Comparison of ENCODE assay signal across 11 cellular contexts in the genomic region with DNA sequence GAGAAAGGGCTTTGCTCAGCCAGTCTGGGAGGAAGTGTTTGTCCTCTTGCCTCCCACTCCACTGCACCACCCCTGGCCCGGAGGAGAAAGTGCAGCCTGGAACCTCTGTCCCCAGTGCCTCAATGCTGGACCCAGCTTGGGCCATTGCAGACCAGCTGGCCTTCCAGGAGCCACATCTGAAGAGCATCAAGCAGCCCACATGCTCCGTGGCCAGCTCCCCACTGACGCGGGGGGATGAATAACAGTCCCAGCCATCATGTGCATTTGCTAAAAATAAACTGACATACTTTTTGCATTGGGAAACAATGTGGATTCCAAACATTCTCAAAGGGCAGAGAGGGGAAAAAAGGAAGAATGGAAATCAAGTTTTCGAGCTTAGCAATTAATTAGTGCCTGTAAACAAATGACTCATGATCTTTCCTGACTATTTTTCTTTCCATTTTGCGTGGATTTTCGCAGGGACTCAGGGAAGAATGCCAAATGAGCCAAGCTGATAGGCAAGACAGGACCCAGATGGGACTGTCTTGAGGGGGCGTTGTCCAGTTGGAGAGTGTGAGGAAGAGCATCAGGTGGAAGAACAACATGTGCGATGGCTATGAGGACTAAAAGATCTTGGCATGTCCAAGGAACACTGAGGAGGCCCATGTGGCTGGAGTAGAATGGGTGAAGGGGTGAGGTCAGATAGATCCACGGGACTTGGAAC. TPM values are rescaled to one million over a fixed set of nuclear protein-coding genes. Genes with fewer than 3 reads are reported as not detected.
DNase-seq lines count a peak whose midpoint lies in the region; ATAC-seq, FAIRE-seq and TF ChIP-seq lines count a peak whose summit lies in the region.
"Had no signal": no experiment of that assay in that cellular context is flagged by ENCODE, and none has a peak within 500 bp of the region (broad histone marks: within the 10 kb centered on the region; RNA-seq: fewer than 3 reads in every experiment).

No MANE protein-coding gene starts in this region.

- no peaks in the 10 kb centered on the region for H3K79me2 ChIP-seq in H1 (ENCODE audit: control insufficient read depth in 1 of 2, insufficient read depth in 2 of 2, low read length in 2 of 2)

- H2BK120ac ChIP-seq in H1 (replicated peaks; ENCODE audit: low read depth, low read length): no peak overlapping the region

- peak overlapping the region; percentile 23; the same call in 1 of the 2 replicates for H2BK12ac ChIP-seq in H1 (ENCODE audit: low read depth, low read length)

- peaks cover 0 to 2% (median 0%) of the 10 kb centered on the region in 4 donors for H3K4me1 Mint-ChIP-seq in naive thymus-derived CD8-positive, alpha-beta T cell

- H4K8ac ChIP-seq in H1 (ENCODE audit: extremely low read depth, insufficient read depth, low read length): peak overlapping the region; percentile 53; the same call in 1 of the 2 replicates

- H3K36me3 ChIP-seq in H1 (ENCODE audit: control insufficient read depth in 2 of 4, insufficient read depth in 4 of 4, low read length in 3 of 4): no peaks in the 10 kb centered on the region
- no peaks in the 10 kb centered on the region for H3K36me3 ChIP-seq in vagina

- H2AFZ ChIP-seq in H1 (ENCODE audit: low read length): peak overlapping the region; percentile 80; the same call in 1 of the 2 replicates

- no peaks in the 10 kb centered on the region for H4K20me1 ChIP-seq in H1 (replicated peaks in 1 of 2; ENCODE audit: control insufficient read depth in 1 of 2, insufficient read depth in 2 of 2, low read length in 2 of 2)

- FAIRE-seq in H1 (lab: Jason Lieb, UNC): no peak

- no peak overlapping the region for H3K9ac ChIP-seq in H1 (replicated peaks in 1 of 4; ENCODE audit: extremely low read depth in 1 of 4, low read depth in 3 of 4, low read length in 3 of 4)

- no peak overlapping the region for H2BK5ac ChIP-seq in H1 (ENCODE audit: low read depth, low read length)

- no peaks in the 10 kb centered on the region for H3K79me1 ChIP-seq in H1 (ENCODE audit: low read depth, low read length)

- no peak overlapping the region for H4K5ac ChIP-seq in H1 (ENCODE audit: insufficient read length, low read depth, low read length)

- H3K27ac ChIP-seq in H1 (ENCODE audit: low read depth, low read length): no peak overlapping the region
- H3K27ac ChIP-seq in vagina: peak overlapping the region; percentile 94

- H3K18ac ChIP-seq in H1 (ENCODE audit: extremely low read depth, low read length): no peak overlapping the region

- TF ChIP-seq EP300 in H1 (IDR thresholded peaks at IDR 0.05; ENCODE audit: borderline replicate concordance in 1 of 2, low read depth in 2 of 2, low read length in 2 of 2): no peak

- no peak overlapping the region for H3K4ac ChIP-seq in H1 (replicated peaks; ENCODE audit: insufficient read length, low read depth, low read length)

- no peak overlapping the region for H3K14ac ChIP-seq in H1 (ENCODE audit: insufficient read length)

- no peaks in the 10 kb centered on the region; a peak in 1 of 7 replicates for H3K4me1 ChIP-seq in H1 (replicated peaks in 1 of 4; ENCODE audit: control insufficient read depth in 3 of 4, insufficient read depth in 4 of 4, low read length in 3 of 4)
- H3K4me1 ChIP-seq in vagina: peaks cover 31% of the 10 kb centered on the region

- intact Hi-C loops in vagina (cut with DNase I): no loop called here

- H3K23ac ChIP-seq in H1 (ENCODE audit: insufficient read length): no peak overlapping the region

- H2BK15ac ChIP-seq in H1 (ENCODE audit: low read length): no peak overlapping the region

- TF ChIP-seq CTCF in H1 (IDR thresholded peaks at IDR 0.05; ENCODE audit: control extremely low read depth in 1 of 3, insufficient read depth in 1 of 3, low read depth in 1 of 3, low read length in 3 of 3) (peak; percentile 39 to 64 (median 60)), vagina (IDR thresholded peaks at IDR 0.05) (no peak)

- no peak overlapping the region for H3K27ac Mint-ChIP-seq in naive thymus-derived CD8-positive, alpha-beta T cell

- H4K91ac ChIP-seq in H1 (replicated peaks; ENCODE audit: insufficient read length, low read length): no peak overlapping the region

- no peak for TF ChIP-seq POLR2A in H1 (IDR thresholded peaks at IDR 0.05; ENCODE audit: control extremely low read depth in 1 of 2, low read depth in 2 of 2, low read length in 2 of 2)
- peak in 1 of 2 donors; percentile 20 for TF ChIP-seq POLR2A in vagina (IDR thresholded peaks at IDR 0.05)

- H3K23me2 ChIP-seq in H1 (ENCODE audit: low read depth, low read length): no peaks in the 10 kb centered on the region

- ATAC-seq in HG03460 (IDR thresholded peaks at IDR 0.05; ENCODE audit: unreplicated experiment) (no peak), GM18867 (IDR thresholded peaks at IDR 0.05; ENCODE audit: unreplicated experiment) (no peak)
- ATAC-seq in naive thymus-derived CD8-positive, alpha-beta T cell: no peak
- ATAC-seq: left colon had no signal

- 0 out of 2 replicates have a peak overlapping the region, but pooled peaks have one; percentile 39 for H2AK5ac ChIP-seq in H1 (ENCODE audit: low read depth, low read length)

- 86% methylated on average over 9 of the region's 10 CpGs; no CpG with 5 or more reads in 1 of the 2 experiments for WGBS in H1 (ENCODE audit: extremely low coverage in 1 of 2, insufficient coverage in 1 of 2, insufficient read length in 1 of 2, insufficient replicate concordance in 2 of 2, low coverage in 1 of 2, low lambda C conversion rate in 2 of 2, missing lambda C conversion rate in 1 of 2), 2 experiments

- POLR2A ChIA-PET in H1 (lab: Charles Lee; ENCODE audit: partially characterized antibody): interaction anchor here (0.7 to 1.3 kb wide), 2 partner anchors 12 to 33 kb away, joined by 3 read pairs; no protein-coding TSS in a partner anchor
- POLR2A ChIA-PET in naive thymus-derived CD8-positive, alpha-beta T cell (lab: Charles Lee): no interaction called here

- H2BK20ac ChIP-seq in H1 (ENCODE audit: low read length): no peak overlapping the region

- CTCF ChIA-PET in H1 (lab: Charles Lee; ENCODE audit: partially characterized antibody): interaction anchor here (0.6 to 3.3 kb wide), 14 partner anchors 10 to 145 kb away, joined by 3 to 16 read pairs (median 4); a partner anchor contains a TSS

- TF ChIP-seq RAD21 in H1 (IDR thresholded peaks at IDR 0.05 in 1 of 2, conservative IDR thresholded peaks at IDR 0.05 in 1 of 2; ENCODE audit: low read depth in 2 of 2, low read length in 2 of 2): peak in 1 of 2 experiments; percentile 20; a peak in 2 of 4 replicates

- H3K4me2 ChIP-seq in H1 (ENCODE audit: insufficient read depth in 1 of 2, low read depth in 2 of 2, low read length in 2 of 2): no peak overlapping the region

- H3K27me3 Mint-ChIP-seq in naive thymus-derived CD8-positive, alpha-beta T cell: peaks cover 0 to 12% (median 2%) of the 10 kb centered on the region in 5 donors

- DNase-seq in NCI-H82 (lab: John Stamatoyannopoulos, UW) (peak; percentile 14), NCI-H82 treated with DMSO at 0.1 percent for 48 hours (lab: John Stamatoyannopoulos, UW; ENCODE audit: unreplicated experiment) (no peak), H1 (ENCODE audit: low read depth in 1 of 2, low spot score in 2 of 2) (no peak), mesenteric fat pad (ENCODE audit: low spot score) (peak; percentile 92), vagina (ENCODE audit: extremely low spot score in 2 of 2) (peak in 1 of 2 donors; percentile 98)
- DNase-seq in naive thymus-derived CD8-positive, alpha-beta T cell: no peak
- DNase-seq: 8988T; activated CD4-positive, alpha-beta T cell treated with anti-CD3 and anti-CD28 coated beads for 4 hours had no signal

- H3K9me3 Mint-ChIP-seq in naive thymus-derived CD8-positive, alpha-beta T cell: no peaks in the 10 kb centered on the region

- no peaks in the 10 kb centered on the region for H3K36me3 Mint-ChIP-seq in naive thymus-derived CD8-positive, alpha-beta T cell

- H3K4me3 ChIP-seq in H1 (ENCODE audit: extremely low read depth in 1 of 4, insufficient read depth in 2 of 4, low read depth in 3 of 4, low read length in 4 of 4) (no peak overlapping the region), vagina (no peak overlapping the region)

- H3K4me3 Mint-ChIP-seq in naive thymus-derived CD8-positive, alpha-beta T cell: no peak overlapping the region

- no peak overlapping the region for H3K56ac ChIP-seq in H1 (replicated peaks; ENCODE audit: insufficient read length, low read depth, low read length)

- no peaks in the 10 kb centered on the region for H3K9me3 ChIP-seq in H1 (ENCODE audit: insufficient read depth in 2 of 2, low read depth in 1 of 2, low read length in 1 of 2)
- no peaks in the 10 kb centered on the region for H3K9me3 ChIP-seq in vagina

- H3K27me3 ChIP-seq in H1 (replicated peaks in 1 of 4; ENCODE audit: control insufficient read depth in 3 of 4, extremely low read depth in 1 of 4, insufficient read depth in 3 of 4, low read length in 3 of 4) (no peaks in the 10 kb centered on the region), vagina (no peaks in the 10 kb centered on the region)

TF ChIP-seq in H1, 55 proteins besides CTCF, POLR2A, EP300 and RAD21 (continues in another document):
- no peak for TF ChIP-seq RFX5 (IDR thresholded peaks at IDR 0.05; ENCODE audit: borderline replicate concordance, low read depth, low read length)
- TF ChIP-seq NANOG (IDR thresholded peaks at IDR 0.05; ENCODE audit: insufficient read depth, low read depth, low read length, poor library complexity, severe bottlenecking): no peak
- no peak for TF ChIP-seq BRCA1 (IDR thresholded peaks at IDR 0.05; ENCODE audit: low read depth, low read length)
- TF ChIP-seq SIN3A (conservative IDR thresholded peaks at IDR 0.05 in 1 of 2, IDR thresholded peaks at IDR 0.05 in 1 of 2; ENCODE audit: low read depth in 1 of 2, low read length in 2 of 2): no peak
- TF ChIP-seq TBP (IDR thresholded peaks at IDR 0.05; ENCODE audit: low read depth, low read length): no peak

RNA-seq across cellular contexts. Expression of a gene that starts 34.1 kb away (rescaled TPM):
- 24.1 and 24.5 TPM in 2 replicates for total RNA-seq in H1 (2021; fragmentation: NEBNext Ultra II Directional; extraction: Animal tissue kit (Norgen Biotek cat#: 25700))
- polyA plus RNA-seq in H1 (2011; rRNA removed): 7.1 and 13.1 TPM in 2 replicates
- polyA plus RNA-seq in H1 (2011; cell fraction: cytosol; rRNA removed): 16.1 TPM
- polyA plus RNA-seq in H1 (2011; cell fraction: nucleus; rRNA removed): 10.5 TPM
- polyA plus RNA-seq in H1 (2012, experiment 1 of 2): 6.1 to 8.3 TPM (median 7.2 TPM) in 4 replicates
- polyA plus RNA-seq in H1 (2012, experiment 2 of 2): 4.8 TPM
- 15.1 TPM for polyA plus RNA-seq in H1 (2013, experiment 1 of 2)
- polyA plus RNA-seq in H1 (2013, experiment 2 of 2): 15.0 TPM
- polyA minus RNA-seq in H1 (2011; rRNA and poly(A)+ RNA removed): 1.3 and 1.4 TPM in 2 replicates
- polyA minus RNA-seq in H1 (2011; cell fraction: cytosol; rRNA and poly(A)+ RNA removed): 18.6 TPM
- polyA minus RNA-seq in H1 (2011; cell fraction: nucleus; rRNA and poly(A)+ RNA removed): 16.1 TPM
- total RNA-seq in mesenteric fat pad: 434 TPM
- 264 TPM for total RNA-seq in vagina
- 10 to 100 TPM; 47.1 to 49.0 TPM for total RNA-seq in naive thymus-derived CD8-positive, alpha-beta T cell
- polyA plus RNA-seq in naive thymus-derived CD8-positive, alpha-beta T cell: 10 to 100 TPM; 13.1 to 17.9 (median 14.7) TPM

Comparison
In these comparisons a context has a peak if more than half of its experiments do, and no peak if none do; other contexts are left out.
1. DNase-seq: peak in NCI-H82 (single experiment) and mesenteric fat pad (single experiment); none in NCI-H82 treated with DMSO at 0.1 percent for 48 hours (single experiment), H1 (0 of 2) and naive thymus-derived CD8-positive, alpha-beta T cell (0 of 10).
2. CTCF ChIP-seq: peak in H1 (3 of 3); none in vagina (0 of 3).